23 cellular contexts compared by ENCODE assay signal in genomic region chr18:50814387-50814786, GRCh38. TPM values are rescaled to one million over a fixed set of nuclear protein-coding genes. Genes with fewer than 3 reads are reported as not detected.
DNase-seq lines count a peak whose midpoint lies in the region; ATAC-seq and TF ChIP-seq lines count a peak whose summit lies in the region.
"Had no signal": no experiment of that assay in that cellular context is flagged by ENCODE, and none has a peak within 500 bp of the region (broad histone marks: within the 10 kb centered on the region; RNA-seq: fewer than 3 reads in every experiment).

No MANE protein-coding gene starts in this region.

- H3K9ac ChIP-seq in BLaER1, result no peak overlapping the region
- H3K9ac ChIP-seq: SK-N-SH had no signal

- no TSS peak for BruUV-seq in PC-9 (replicated peaks; lab: Mats Ljungman, UMichigan)

- no peaks in the 10 kb centered on the region for H3K9me3 Mint-ChIP-seq in stimulated activated memory B cell treated with anti-CD40 and anti-IgM and Interleukin-4, amounts not matched to agents 10 μg/mL and 1 μg/mL and 100 μg/mL, for 72 hours
- H3K9me3 Mint-ChIP-seq: CD4-positive, alpha-beta T cell had no signal

- H3K4me1 Mint-ChIP-seq in stimulated activated memory B cell treated with anti-CD40 and anti-IgM and Interleukin-4, amounts not matched to agents 10 μg/mL and 1 μg/mL and 100 μg/mL, for 72 hours, result peaks cover 20% of the 10 kb centered on the region

- H3K9me3 ChIP-seq in BLaER1 (peaks cover 8% of the 10 kb centered on the region; the same call in 1 of the 2 replicates), PC-9 (ENCODE audit: insufficient read depth, low read depth) (no peaks in the 10 kb centered on the region; the same call in 1 of the 2 replicates)
- H3K9me3 ChIP-seq: SK-N-SH had no signal

- H3K27ac Mint-ChIP-seq in stimulated activated memory B cell treated with anti-CD40 and anti-IgM and Interleukin-4, amounts not matched to agents 10 μg/mL and 1 μg/mL and 100 μg/mL, for 72 hours, result no peak overlapping the region
- H3K27ac Mint-ChIP-seq: CD4-positive, alpha-beta T cell had no signal

- no peaks in the 10 kb centered on the region for H3F3A ChIP-seq in PC-9 (ENCODE audit: insufficient read depth, low read depth)

- H3K27me3 ChIP-seq in BLaER1, result 0 out of 2 replicates have a peak, but pooled peaks cover 4% of the 10 kb centered on the region
- H3K27me3 ChIP-seq in PC-9 (ENCODE audit: insufficient read depth, low read depth), result no peaks in the 10 kb centered on the region

- CTCF ChIA-PET in PC-9 (lab: Charles Lee), result no interaction called here

- H3K79me2 ChIP-seq in PC-9 (ENCODE audit: low read depth), result no peaks in the 10 kb centered on the region

- peak; percentile 81 for ATAC-seq in stimulated activated memory B cell treated with anti-CD40 and anti-IgM and Interleukin-4, amounts not matched to agents 10 μg/mL and 1 μg/mL and 100 μg/mL, for 72 hours
- no peak for ATAC-seq in GM21390 (IDR thresholded peaks at IDR 0.05; ENCODE audit: unreplicated experiment)
- ATAC-seq: HepG2 had no signal

- intact Hi-C loops in PC-9 (cut with micrococcal nuclease; ENCODE audit: unreplicated experiment), result no loop called here

- no peak for TF ChIP-seq CTCF in PC-9 (conservative IDR thresholded peaks at IDR 0.05)

- peak overlapping the region; percentile 14; the same call in 1 of the 2 replicates for H3K4me3 ChIP-seq in BLaER1
- no peak overlapping the region for H3K4me3 ChIP-seq in PC-9

- H3K36me3 Mint-ChIP-seq in stimulated activated memory B cell treated with anti-CD40 and anti-IgM and Interleukin-4, amounts not matched to agents 10 μg/mL and 1 μg/mL and 100 μg/mL, for 72 hours, result no peaks in the 10 kb centered on the region

- no peaks in the 10 kb centered on the region for H3K27me3 Mint-ChIP-seq in stimulated activated memory B cell treated with anti-CD40 and anti-IgM and Interleukin-4, amounts not matched to agents 10 μg/mL and 1 μg/mL and 100 μg/mL, for 72 hours

- DNase-seq in NAMALWA (ENCODE audit: low spot score) (peak; percentile 70), glomerular visceral epithelial cell (ENCODE audit: extremely low spot score) (peak; percentile 1), DMS79 (lab: John Stamatoyannopoulos, UW) (no peak), PC-9 (no peak)
- DNase-seq: 8988T; ACHN; CD4-positive, alpha-beta T cell; GF-D8; Karpas-422; NCI-H1105; NCI-H146; NCI-H1930; NCI-H2107; NCI-H524 treated with DMSO at 0.1 percent for 48 hours; NCI-H82; OCI-M1; SIG-M5; SK-N-SH; SW 1271 had no signal

- H3K4me1 ChIP-seq in BLaER1, result peaks cover 71% of the 10 kb centered on the region
- peaks cover 2% of the 10 kb centered on the region for H3K4me1 ChIP-seq in PC-9 (replicated peaks; ENCODE audit: insufficient read depth)

- H3K27ac ChIP-seq in BLaER1 (no peak overlapping the region), PC-9 (no peak overlapping the region)

- H4K20me1 ChIP-seq in BLaER1, result 0 out of 2 replicates have a peak, but pooled peaks cover 8% of the 10 kb centered on the region
- H4K20me1 ChIP-seq in PC-9 (ENCODE audit: insufficient read depth), result no peaks in the 10 kb centered on the region

- H2AFZ ChIP-seq in PC-9, result no peak overlapping the region

- H3K4me2 ChIP-seq in BLaER1, result peak overlapping the region; percentile 74
- no peak overlapping the region for H3K4me2 ChIP-seq in PC-9
- H3K4me2 ChIP-seq: SK-N-SH had no signal

- H3K36me3 ChIP-seq in BLaER1 (no peaks in the 10 kb centered on the region), PC-9 (ENCODE audit: low read depth) (no peaks in the 10 kb centered on the region)

- no peak overlapping the region for H3K4me3 Mint-ChIP-seq in stimulated activated memory B cell treated with anti-CD40 and anti-IgM and Interleukin-4, amounts not matched to agents 10 μg/mL and 1 μg/mL and 100 μg/mL, for 72 hours
- H3K4me3 Mint-ChIP-seq: CD4-positive, alpha-beta T cell had no signal

- H3K9me2 ChIP-seq in PC-9 (ENCODE audit: insufficient read depth), result no peaks in the 10 kb centered on the region
- H3K9me2 ChIP-seq: SK-N-SH had no signal

- POLR2A ChIA-PET in PC-9 (lab: Charles Lee; ENCODE audit: unreplicated experiment), result no interaction called here

RNA-seq across cellular contexts. Expression of gene MRO, which starts 5.4 kb away (rescaled TPM):
- not detected in 2 replicates for total RNA-seq in PC-9 (2021)
- total RNA-seq: CD4-positive, alpha-beta T cell; HepG2 had no signal

Comparison
In these comparisons a context has a peak if more than half of its experiments do, and no peak if none do; other contexts are left out.
1. DNase-seq: peak in NAMALWA (single experiment) and glomerular visceral epithelial cell (single experiment); none in DMS79 (single experiment) and PC-9 (0 of 2).